In the genomic region with DNA sequence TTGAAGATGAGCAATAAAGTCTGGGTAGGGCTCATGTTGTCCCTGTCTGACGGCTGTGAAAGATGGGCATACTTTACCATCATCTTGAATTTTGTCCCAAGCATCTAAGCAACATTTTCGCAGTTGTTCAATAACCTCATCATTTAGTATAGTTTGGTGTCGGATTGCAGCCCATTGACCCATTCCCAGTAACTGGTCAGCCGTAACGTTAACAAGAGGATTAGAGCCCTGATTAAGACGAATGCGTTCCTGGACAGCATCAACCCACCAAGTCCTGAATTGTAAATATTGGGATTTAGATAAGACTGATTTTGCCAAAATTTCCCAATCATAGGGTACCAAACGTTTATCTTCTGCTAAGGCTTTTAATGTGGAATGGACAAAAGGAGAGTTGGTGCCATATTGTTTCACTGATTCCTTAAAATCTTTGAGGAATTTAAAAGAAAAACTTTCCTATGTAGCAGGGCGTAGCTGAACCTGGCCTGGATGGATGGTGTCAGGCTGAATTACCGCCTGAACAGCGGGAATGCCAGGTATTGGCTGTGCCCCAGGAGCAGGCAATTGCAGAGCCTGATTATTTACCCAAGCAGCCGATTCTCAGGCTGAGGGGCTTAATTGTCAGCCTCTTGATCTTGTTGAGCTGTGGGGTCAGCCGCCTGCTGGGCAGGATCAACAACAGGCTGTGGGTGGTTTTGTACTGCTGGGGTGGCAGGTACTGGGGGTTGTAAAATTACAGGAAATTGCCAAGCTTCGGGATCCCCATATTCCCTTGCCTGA, we compare ENCODE assay signal across 8 cellular contexts. TPM values are rescaled to one million over a fixed set of nuclear protein-coding genes. Genes with fewer than 3 reads are reported as not detected.
"Had no signal": no experiment of that assay in that cellular context is flagged by ENCODE, and none has a peak within 500 bp of the region (broad histone marks: within the 10 kb centered on the region; RNA-seq: fewer than 3 reads in every experiment).

No MANE protein-coding gene starts in this region.

RNA-seq across cellular contexts. Expression of a gene that starts 43.9 kb away (rescaled TPM):
- total RNA-seq: activated T-helper 17 cell treated with anti-CD3 and anti-CD28 coated beads, Interleukin-2, amount 50 U/mL, for 72 hours; fibroblast of lung; lower leg skin; omental fat pad; progenitor cell of endocrine pancreas; subcutaneous adipose tissue; tibial nerve; uterus had no signal
- polyA plus RNA-seq: fibroblast of lung had no signal
